18 cellular contexts compared by ENCODE assay signal in genomic region chr4:168835880-168836454, GRCh38.
DNase-seq lines count a peak whose midpoint lies in the region; ATAC-seq and TF ChIP-seq lines count a peak whose summit lies in the region.
"Had no signal": no experiment of that assay in that cellular context is flagged by ENCODE, and none has a peak within 500 bp of the region (broad histone marks: within the 10 kb centered on the region; RNA-seq: fewer than 3 reads in every experiment).

No MANE protein-coding gene starts in this region.

- H3K4me1 ChIP-seq in right cardiac atrium (ENCODE audit: control insufficient read depth, insufficient read depth, low read length) (peaks cover 10% of the 10 kb centered on the region), prostate gland (replicated peaks) (no peaks in the 10 kb centered on the region)

- DNase-seq in right cardiac atrium = no peak
- DNase-seq in cardiac septum (ENCODE audit: low spot score) = no peak
- no peak for DNase-seq in epithelial cell of prostate (ENCODE audit: low read depth, low spot score)
- DNase-seq in prostate gland (ENCODE audit: low spot score) = no peak
- DNase-seq in T1000 (lab: John Stamatoyannopoulos, UW) = no peak
- DNase-seq in NCI-H446 (lab: John Stamatoyannopoulos, UW) = no peak
- DNase-seq in NCI-H2227 (lab: John Stamatoyannopoulos, UW; ENCODE audit: unreplicated experiment) = no peak
- no peak for DNase-seq in HT-29 (ENCODE audit: low spot score)
- DNase-seq: CD8-positive, alpha-beta memory T cell; KBM-7; NCI-H1105 treated with DMSO at 0.1 percent for 48 hours; stimulated activated CD4-positive, alpha-beta T cell treated with anti-CD3 and anti-CD28 coated beads, Interleukin-12 subunit alpha, Interleukin-12 subunit beta, amount 100 ng/mL, for 4 hours; stimulated activated naive B cell treated with anti-CD40 and anti-IgM and Interleukin-4, amounts not matched to agents 10 μg/mL and 1 μg/mL and 100 μg/mL, for 72 hours had no signal

- 92% methylated on average over 9 of the region's 9 CpGs for WGBS in right cardiac atrium
- WGBS in prostate gland = 72% methylated on average over 9 of the region's 9 CpGs

- TF ChIP-seq CTCF in prostate gland (IDR thresholded peaks at IDR 0.05) = no peak

- H3K4me3 ChIP-seq in right cardiac atrium (ENCODE audit: low read length) (no peak overlapping the region), prostate gland (no peak overlapping the region)
- H3K4me3 ChIP-seq: GM12878, GM23338 had no signal

- no peaks in the 10 kb centered on the region for H3K9me3 ChIP-seq in right cardiac atrium (ENCODE audit: control insufficient read depth, low read length)
- no peaks in the 10 kb centered on the region for H3K9me3 ChIP-seq in prostate gland

- no peak for ATAC-seq in right cardiac atrium
- ATAC-seq: GM12878; GM23338; stimulated activated naive B cell treated with anti-CD40 and anti-IgM and Interleukin-4, amounts not matched to agents 10 μg/mL and 1 μg/mL and 100 μg/mL, for 72 hours; WTC11 had no signal

- H3K27ac ChIP-seq in right cardiac atrium (ENCODE audit: low read length) (peak overlapping the region; percentile 19), epithelial cell of prostate (peak overlapping the region; percentile 1), prostate gland (peak overlapping the region; percentile 41 to 92)
- H3K27ac ChIP-seq: HL-60, parathyroid adenoma had no signal

- intact Hi-C loops in right cardiac atrium (cut with DNase I) (loop anchor here in 3 of 4 donors (5.0 to 10.0 kb wide), 4 partner anchors 46 to 121 kb away; no protein-coding TSS in a partner anchor), cardiac septum (cut with DNase I) (no loop called here), prostate gland (cut with DNase I) (no loop called here)

- TF ChIP-seq POLR2A in prostate gland (IDR thresholded peaks at IDR 0.05) = no peak

- no peaks in the 10 kb centered on the region for H3K36me3 ChIP-seq in prostate gland

- H3K27me3 ChIP-seq in right cardiac atrium (ENCODE audit: control insufficient read depth, insufficient read depth) (no peaks in the 10 kb centered on the region), prostate gland (replicated peaks; ENCODE audit: insufficient read depth) (no peaks in the 10 kb centered on the region)

Comparison
In these comparisons a context has a peak if more than half of its experiments do, and no peak if none do; other contexts are left out.
1. intact Hi-C loops: an anchor here in right cardiac atrium (5.0 to 10.0 kb wide); none called in cardiac septum and prostate gland.
2. H3K27ac ChIP-seq: peak in every context shown above with its lines; median percentile 66 in prostate gland; 19 in right cardiac atrium; 1 in epithelial cell of prostate.